ENCODE assay signal across 9 cellular contexts in the genomic region with DNA sequence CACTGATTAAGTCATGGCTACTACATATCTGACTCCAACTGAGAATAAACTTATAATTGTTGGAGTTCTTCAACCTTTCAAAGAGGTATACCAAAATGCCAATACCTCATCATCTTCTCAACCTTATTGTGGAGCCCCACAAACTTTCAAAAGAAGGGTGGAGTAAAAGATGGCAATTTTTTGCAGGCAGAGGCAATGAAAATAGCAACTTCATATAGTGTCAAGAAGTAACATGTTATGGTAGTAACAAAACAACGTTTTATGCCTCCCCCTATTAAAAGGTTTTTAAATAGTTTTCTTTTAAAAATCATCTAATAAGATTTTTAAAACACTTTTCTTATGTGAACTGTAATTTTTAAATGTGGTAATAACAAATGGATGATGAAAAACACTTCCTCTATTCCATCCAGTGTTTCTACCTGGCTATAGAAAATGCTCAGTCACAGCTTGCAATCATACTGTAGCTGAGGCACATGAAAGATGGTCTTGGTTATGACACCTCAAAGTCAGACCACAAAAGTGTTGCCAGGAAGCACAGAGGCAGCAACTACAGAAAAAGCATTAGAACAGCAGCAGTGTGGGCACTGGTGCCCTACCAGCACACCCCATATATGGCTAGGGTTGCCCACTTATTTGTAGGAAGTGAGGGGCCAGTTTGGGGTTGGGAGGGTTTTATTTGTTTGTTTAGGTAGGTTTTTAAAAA. TPM values are rescaled to one million over a fixed set of nuclear protein-coding genes. Genes with fewer than 3 reads are reported as not detected.
DNase-seq lines count a peak whose midpoint lies in the region; ATAC-seq and TF ChIP-seq lines count a peak whose summit lies in the region.
"Had no signal": no experiment of that assay in that cellular context is flagged by ENCODE, and none has a peak within 500 bp of the region (broad histone marks: within the 10 kb centered on the region; RNA-seq: fewer than 3 reads in every experiment).

No MANE protein-coding gene starts in this region.

- TF ChIP-seq EP300 in tibial nerve (IDR thresholded peaks at IDR 0.05), result no peak

- TF ChIP-seq CTCF in tibial nerve (IDR thresholded peaks at IDR 0.05) (no peak), brain microvascular endothelial cell (IDR thresholded peaks at IDR 0.05; ENCODE audit: low read depth, low read length, missing control alignments) (no peak)

- no peak overlapping the region for H3K4me3 ChIP-seq in tibial nerve
- no peak overlapping the region for H3K4me3 ChIP-seq in brain microvascular endothelial cell (ENCODE audit: low read depth, low read length)
- H3K4me3 ChIP-seq: Peyer's patch had no signal

- H3K36me3 ChIP-seq in tibial nerve, result no peaks in the 10 kb centered on the region
- no peaks in the 10 kb centered on the region for H3K36me3 ChIP-seq in brain microvascular endothelial cell (replicated peaks)
- H3K36me3 ChIP-seq: Peyer's patch had no signal

- TF ChIP-seq POLR2A in tibial nerve (IDR thresholded peaks at IDR 0.05), result no peak

- H3K4me1 ChIP-seq in tibial nerve, result peaks cover 4 to 65% (median 11%) of the 10 kb centered on the region in 4 donors

- H3K27ac ChIP-seq in tibial nerve (peak overlapping the region in 1 of 4 donors; percentile 40), brain microvascular endothelial cell (no peak overlapping the region)
- H3K27ac ChIP-seq: Peyer's patch had no signal

- in situ Hi-C loops in brain microvascular endothelial cell (cut with HindIII; ENCODE audit: low pct_ligation_motif_present, low sequenced_read_pairs), result no loop called here

- DNase-seq in Kasumi-1 (lab: John Stamatoyannopoulos, UW), result peak; percentile 63 to 78
- DNase-seq in activated T-helper 9 cell treated with anti-CD3 and anti-CD28 coated beads, Interleukin-2, amount 50 U/mL, for 16 hours (ENCODE audit: low read depth), result peak; percentile 8
- DNase-seq in stimulated activated CD4-positive, alpha-beta T cell treated with anti-CD3 and anti-CD28 coated beads, Interleukin-2, amount 100 ng/mL, for 24 hours, result peak; percentile 13 to 44
- no peak for DNase-seq in HK-2 (ENCODE audit: unreplicated experiment)
- no peak for DNase-seq in tibial nerve (ENCODE audit: low spot score in 2 of 2)
- no peak for DNase-seq in brain microvascular endothelial cell

- WGBS in tibial nerve, 2 donors, result 38 to 46% methylated on average over 1 of the region's 1 CpG

- ATAC-seq in GM18498 (IDR thresholded peaks at IDR 0.05; ENCODE audit: unreplicated experiment) (peak; percentile 99), GM21723 (IDR thresholded peaks at IDR 0.05; ENCODE audit: unreplicated experiment) (peak; percentile 98)

- H3K9me3 ChIP-seq in tibial nerve, result no peaks in the 10 kb centered on the region
- H3K9me3 ChIP-seq: Peyer's patch had no signal

- H3K27me3 ChIP-seq in tibial nerve, result no peaks in the 10 kb centered on the region
- H3K27me3 ChIP-seq in brain microvascular endothelial cell (replicated peaks), result no peaks in the 10 kb centered on the region
- H3K27me3 ChIP-seq: Peyer's patch had no signal

RNA-seq across cellular contexts. Expression of gene PPP1R12A, which starts 7.0 kb away (rescaled TPM):
- total RNA-seq in tibial nerve, result 100 to 1,000 TPM in 2 of 4 donors, 10 to 100 TPM in 2; 84.3 to 137 (median 99.6) TPM

Comparison
In these comparisons a context has a peak if more than half of its experiments do, and no peak if none do; other contexts are left out.
1. DNase-seq: peak in Kasumi-1 (2 of 2), activated T-helper 9 cell treated with anti-CD3 and anti-CD28 coated beads, Interleukin-2, amount 50 U/mL, for 16 hours (single experiment) and stimulated activated CD4-positive, alpha-beta T cell treated with anti-CD3 and anti-CD28 coated beads, Interleukin-2, amount 100 ng/mL, for 24 hours (2 of 2); none in HK-2 (single experiment), tibial nerve (0 of 2) and brain microvascular endothelial cell (single experiment).